In the genomic region with DNA sequence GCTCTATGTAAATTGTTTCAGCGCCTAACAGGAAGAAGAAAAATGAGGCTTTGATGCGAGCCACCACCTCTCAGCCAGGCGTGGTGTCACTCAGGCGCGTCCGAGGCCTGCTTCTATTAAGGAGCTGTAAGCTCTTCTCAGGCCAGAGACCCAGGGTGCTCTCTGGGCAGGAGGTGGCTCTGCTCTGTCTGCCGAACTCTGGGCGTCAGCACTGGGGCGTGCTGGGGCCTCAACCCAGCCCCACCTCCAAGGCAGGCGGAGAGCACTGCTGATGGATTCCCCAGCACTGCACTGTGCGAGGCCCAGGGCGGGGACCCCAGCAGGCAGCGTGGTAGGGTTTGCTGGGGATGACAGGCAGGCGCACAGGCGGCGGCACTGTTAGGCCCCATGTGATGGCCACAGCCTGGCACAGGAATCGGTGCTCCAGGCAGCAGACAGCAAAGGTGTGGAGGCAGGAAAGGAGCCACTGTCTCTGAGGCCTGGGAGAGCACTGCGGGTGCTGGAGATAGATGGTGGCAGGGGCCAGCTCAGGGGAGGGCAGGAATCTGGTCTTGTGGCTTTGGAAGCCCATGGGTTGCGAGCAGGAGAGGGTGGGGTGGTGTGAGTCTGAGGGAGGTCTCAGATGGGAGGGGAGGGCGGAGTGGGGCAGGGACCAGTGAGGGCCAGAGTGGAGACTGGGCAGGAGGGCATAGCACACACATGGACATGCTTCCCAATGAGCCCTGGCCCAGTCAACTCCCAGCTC, we compare ENCODE assay signal across 10 cellular contexts.
DNase-seq lines count a peak whose midpoint lies in the region; ATAC-seq and TF ChIP-seq lines count a peak whose summit lies in the region.
"Had no signal": no experiment of that assay in that cellular context is flagged by ENCODE, and none has a peak within 500 bp of the region (broad histone marks: within the 10 kb centered on the region; RNA-seq: fewer than 3 reads in every experiment).

No MANE protein-coding gene starts in this region.

- no peak overlapping the region for H3K4me3 Mint-ChIP-seq in GM23338
- H3K4me3 Mint-ChIP-seq in natural killer cell, result peak overlapping the region; percentile 50

- H3K9me2 ChIP-seq in GM23338 (ENCODE audit: insufficient read depth), result no peaks in the 10 kb centered on the region

- no peak overlapping the region for H3K27ac Mint-ChIP-seq in GM23338
- H3K27ac Mint-ChIP-seq in natural killer cell, result peak overlapping the region; percentile 87 to 95

- H2AFZ ChIP-seq in GM23338, result 0 out of 2 replicates have a peak overlapping the region, but pooled peaks have one; percentile 52

- TF ChIP-seq CTCF in GM23338 (conservative IDR thresholded peaks at IDR 0.05; ENCODE audit: low read depth in 2 of 2) (no peak), WERI-Rb-1 (IDR thresholded peaks at IDR 0.05; ENCODE audit: low read depth, low read length) (no peak), natural killer cell (IDR thresholded peaks at IDR 0.05) (no peak)

- peaks cover 18% of the 10 kb centered on the region for H3K4me1 Mint-ChIP-seq in GM23338
- peaks cover 43 to 51% of the 10 kb centered on the region in 2 donors for H3K4me1 Mint-ChIP-seq in natural killer cell

- TF ChIP-seq POLR2A in GM15510 (IDR thresholded peaks at IDR 0.05; ENCODE audit: borderline replicate concordance, extremely low read depth, insufficient read length), result peak; percentile 31

- H3K79me2 ChIP-seq in GM23338 (replicated peaks; ENCODE audit: insufficient read depth), result no peaks in the 10 kb centered on the region

- H4K20me1 ChIP-seq in GM23338 (replicated peaks; ENCODE audit: insufficient read depth), result no peaks in the 10 kb centered on the region

- H3K36me3 ChIP-seq in GM23338 (ENCODE audit: insufficient read depth) (no peaks in the 10 kb centered on the region), WERI-Rb-1 (peaks cover 20% of the 10 kb centered on the region)

- ATAC-seq in GM23338 (peak; percentile 20), natural killer cell (peak; percentile 47 to 82 (median 80))

- POLR2A ChIA-PET in HEK293T (lab: Yijun Ruan, JAX), result no interaction called here

- DNase-seq in GM23338 (ENCODE audit: low spot score), result no peak
- DNase-seq in WERI-Rb-1, result peak; percentile 70
- no peak for DNase-seq in natural killer cell
- DNase-seq in effector CD4-positive, alpha-beta T cell, result no peak
- DNase-seq in HEK293T (ENCODE audit: extremely low spot score), result no peak
- no peak for DNase-seq in stimulated activated CD4-positive, alpha-beta T cell treated with anti-CD3 and anti-CD28 coated beads, Interleukin-4, amount 100 ng/mL, for 4 hours
- DNase-seq in stimulated activated CD4-positive, alpha-beta T cell treated with anti-CD3 and anti-CD28 coated beads, Interleukin-1b, Interleukin-23, amount 100 ng/mL, for 48 hours, result no peak
- DNase-seq: activated CD4-positive, alpha-beta T cell treated with anti-CD3 and anti-CD28 coated beads, Interleukin-2, amount 50 U/mL, for 1 hour; MM.1S had no signal

- H3K9me3 ChIP-seq in WERI-Rb-1 (ENCODE audit: severe bottlenecking), result no peaks in the 10 kb centered on the region

- H3K27me3 ChIP-seq in GM23338 (ENCODE audit: insufficient read depth) (no peaks in the 10 kb centered on the region), WERI-Rb-1 (ENCODE audit: insufficient read depth, low read depth, severe bottlenecking) (no peaks in the 10 kb centered on the region)

- H3K4me1 ChIP-seq in GM23338 (ENCODE audit: insufficient read depth), result no peaks in the 10 kb centered on the region

- no peak overlapping the region for H3K27ac ChIP-seq in GM23338 (ENCODE audit: low read depth)
- H3K27ac ChIP-seq in WERI-Rb-1, result peak overlapping the region; percentile 79

- intact Hi-C loops in natural killer cell (cut with micrococcal nuclease), result loop anchor here (5.0 kb wide), 1 partner anchor 44 kb away; no protein-coding TSS in a partner anchor

- no peaks in the 10 kb centered on the region for H3F3A ChIP-seq in GM23338 (replicated peaks; ENCODE audit: low read depth)

- H3K4me3 ChIP-seq in GM23338 (no peak overlapping the region), WERI-Rb-1 (ENCODE audit: low read depth, low read length) (no peak overlapping the region)

- H3K9me3 Mint-ChIP-seq in GM23338 (no peaks in the 10 kb centered on the region; the same call in 2 of the 3 replicates), natural killer cell (no peaks in the 10 kb centered on the region)

- H3K36me3 Mint-ChIP-seq in GM23338 (ENCODE audit: low read depth) (no peaks in the 10 kb centered on the region), natural killer cell (no peaks in the 10 kb centered on the region)

- CTCF ChIA-PET in HEK293T (lab: Yijun Ruan, JAX), result interaction anchor here (0.5 kb wide), 1 partner anchor 10 kb away, joined by 3 read pairs; no protein-coding TSS in a partner anchor

- no peak overlapping the region for H3K4me2 ChIP-seq in GM23338

- H3K27me3 Mint-ChIP-seq in GM23338 (ENCODE audit: insufficient read depth, low read depth, poor library complexity), result peaks cover 14% of the 10 kb centered on the region
- no peaks in the 10 kb centered on the region for H3K27me3 Mint-ChIP-seq in natural killer cell (ENCODE audit: low read depth in 2 of 2)

TF ChIP-seq in GM23338, 12 proteins besides CTCF, POLR2A, EP300 and RAD21 (continues in another document):
- TF ChIP-seq REST (IDR thresholded peaks at IDR 0.05; ENCODE audit: unreplicated experiment) (no peak), EZH2 (IDR thresholded peaks at IDR 0.05; ENCODE audit: low read depth, unreplicated experiment) (no peak), POLR2AphosphoS5 (IDR thresholded peaks at IDR 0.05; ENCODE audit: low read depth) (no peak), EZH2phosphoT487 (IDR thresholded peaks at IDR 0.05; ENCODE audit: unreplicated experiment) (no peak), ZNF331 (CRISPR knock-in tag; IDR thresholded peaks at IDR 0.05; ENCODE audit: low read depth) (no peak), ZNF114 (CRISPR knock-in tag; IDR thresholded peaks at IDR 0.05) (no peak)

TF ChIP-seq in HEK293T, 16 proteins besides CTCF, POLR2A, EP300 and RAD21:
- TF ChIP-seq BHLHE40 (IDR thresholded peaks at IDR 0.05; ENCODE audit: borderline replicate concordance), result no peak
- TF ChIP-seq LEF1 (IDR thresholded peaks at IDR 0.05; ENCODE audit: borderline replicate concordance), result no peak
- no peak for TF ChIP-seq CTBP1 (IDR thresholded peaks at IDR 0.05; ENCODE audit: borderline replicate concordance)
- TF ChIP-seq FOXK2 (IDR thresholded peaks at IDR 0.05), result no peak
- no peak for TF ChIP-seq ELF4 (IDR thresholded peaks at IDR 0.05)
- no peak for TF ChIP-seq ZNF384 (IDR thresholded peaks at IDR 0.05)
- TF ChIP-seq ARNT (IDR thresholded peaks at IDR 0.05), result no peak
- no peak for TF ChIP-seq SUZ12 (IDR thresholded peaks at IDR 0.05)
- TF ChIP-seq NFRKB (IDR thresholded peaks at IDR 0.05), result no peak
- TF ChIP-seq L3MBTL2 (conservative IDR thresholded peaks at IDR 0.05), result no peak
- TF ChIP-seq PKNOX1 (IDR thresholded peaks at IDR 0.05), result no peak
- TF ChIP-seq FOXM1 (IDR thresholded peaks at IDR 0.05; ENCODE audit: borderline replicate concordance), result no peak
- no peak for TF ChIP-seq HDGF (IDR thresholded peaks at IDR 0.05; ENCODE audit: borderline replicate concordance)
- no peak for TF ChIP-seq FOXA1 (IDR thresholded peaks at IDR 0.05)
- no peak for TF ChIP-seq TARDBP (IDR thresholded peaks at IDR 0.05)
- no peak for TF ChIP-seq SP1 (IDR thresholded peaks at IDR 0.05)
